ENCODE assay signal across 8 cellular contexts in the genomic region with DNA sequence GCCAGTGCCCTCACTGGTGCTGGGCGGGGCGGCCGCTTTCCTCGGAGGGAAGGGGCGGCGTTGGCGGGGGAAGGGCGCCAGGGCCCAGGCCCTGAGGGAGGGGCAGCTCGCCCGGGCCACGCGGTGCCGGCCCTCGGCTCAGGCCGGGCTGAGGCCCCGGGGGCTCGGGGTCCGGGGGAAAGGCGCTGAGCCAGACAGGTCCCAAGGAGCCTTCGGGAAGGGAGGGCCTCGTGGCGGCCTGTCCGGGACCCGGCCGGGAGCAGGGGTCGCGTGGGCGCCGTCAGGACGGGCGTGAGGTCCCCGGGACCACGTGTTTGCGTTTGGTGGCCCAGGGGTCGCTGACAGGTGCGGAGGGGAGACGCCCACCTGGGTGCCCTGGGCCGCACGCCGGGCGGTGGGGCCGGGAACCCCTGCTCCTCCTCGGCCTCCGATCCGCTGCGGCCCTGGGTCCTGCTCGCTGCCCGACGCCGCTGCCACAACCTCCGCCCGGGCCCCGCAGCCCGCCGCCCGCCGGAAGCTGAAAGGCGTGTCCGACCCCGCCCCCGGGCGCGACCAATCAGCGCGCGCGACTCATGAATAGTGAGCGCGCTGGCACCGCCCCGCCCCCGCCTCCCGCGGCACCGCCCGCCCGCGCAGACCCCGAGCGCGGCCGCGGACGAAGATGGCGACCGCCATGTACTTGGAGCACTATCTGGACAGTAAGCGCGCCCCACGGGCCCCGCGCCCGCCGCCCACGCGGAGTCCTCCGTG. TPM values are rescaled to one million over a fixed set of nuclear protein-coding genes. Genes with fewer than 3 reads are reported as not detected.
DNase-seq lines count a peak whose midpoint lies in the region; ATAC-seq and TF ChIP-seq lines count a peak whose summit lies in the region.

A gene (plus strand): TSS at position 635 of the 750 bp plus-strand sequence. CDS start 27 bp downstream, at position 662.

- H3K36me3 Mint-ChIP-seq in activated T-helper 17 cell treated with anti-CD3 and anti-CD28 coated beads, Interleukin-2, amount 50 U/mL, for 72 hours (ENCODE audit: low read depth), result peaks cover 43% of the 10 kb centered on the region
- H3K36me3 Mint-ChIP-seq in natural killer cell, result no peaks in the 10 kb centered on the region

- H3K27ac ChIP-seq in RWPE2 (ENCODE audit: poor library complexity, severe bottlenecking), result peak within 1 kb of the TSS; percentile 74

- H3K27me3 Mint-ChIP-seq in activated T-helper 17 cell treated with anti-CD3 and anti-CD28 coated beads, Interleukin-2, amount 50 U/mL, for 72 hours, result no peaks in the 10 kb centered on the region
- H3K27me3 Mint-ChIP-seq in natural killer cell (ENCODE audit: low read depth in 2 of 2), result no peaks in the 10 kb centered on the region

- no peaks in the 10 kb centered on the region for H3K9me3 Mint-ChIP-seq in activated T-helper 17 cell treated with anti-CD3 and anti-CD28 coated beads, Interleukin-2, amount 50 U/mL, for 72 hours
- no peaks in the 10 kb centered on the region for H3K9me3 Mint-ChIP-seq in natural killer cell

- H3K4me3 ChIP-seq in RWPE2 (ENCODE audit: severe bottlenecking) (peak within 1 kb of the TSS; percentile 63), fibroblast of mammary gland (ENCODE audit: control insufficient read depth, low read depth, low read length) (peak within 1 kb of the TSS; percentile 76)

- TF ChIP-seq CTCF in RWPE2 (IDR thresholded peaks at IDR 0.05; ENCODE audit: poor library complexity, severe bottlenecking) (peak; percentile 16), fibroblast of mammary gland (conservative IDR thresholded peaks at IDR 0.05; ENCODE audit: control insufficient read depth, insufficient read depth, low read depth, low read length) (no peak), natural killer cell (IDR thresholded peaks at IDR 0.05) (peak; percentile 58)

- DNase-seq in Daoy (ENCODE audit: low read depth) (peak; percentile 96), GOT3 (lab: John Stamatoyannopoulos, UW) (peak; percentile 85), LHCN-M2 (ENCODE audit: low read depth) (peak; percentile 90), RWPE2 (ENCODE audit: low spot score) (peak; percentile 94), fibroblast of mammary gland (ENCODE audit: low read depth) (peak; percentile 84), natural killer cell (peak; percentile 98)
- peak; percentile 89 to 96 (median 93) for DNase-seq in stimulated activated naive CD4-positive, alpha-beta T cell (lab: John Stamatoyannopoulos, UW)

- H3K27me3 ChIP-seq in RWPE2 (ENCODE audit: insufficient read depth, poor library complexity, severe bottlenecking), result no peaks in the 10 kb centered on the region

- peak within 1 kb of the TSS; percentile 88 for H3K4me3 Mint-ChIP-seq in activated T-helper 17 cell treated with anti-CD3 and anti-CD28 coated beads, Interleukin-2, amount 50 U/mL, for 72 hours
- peak within 1 kb of the TSS; percentile 86 for H3K4me3 Mint-ChIP-seq in natural killer cell

- peaks cover 13% of the 10 kb centered on the region for H3K4me1 Mint-ChIP-seq in activated T-helper 17 cell treated with anti-CD3 and anti-CD28 coated beads, Interleukin-2, amount 50 U/mL, for 72 hours
- H3K4me1 Mint-ChIP-seq in natural killer cell, result peaks cover 7 to 13% of the 10 kb centered on the region in 2 donors

- H3K9me3 ChIP-seq in RWPE2 (ENCODE audit: severe bottlenecking), result no peaks in the 10 kb centered on the region

- H3K36me3 ChIP-seq in RWPE2 (ENCODE audit: low read depth), result peaks cover 25% of the 10 kb centered on the region

- H3K27ac Mint-ChIP-seq in activated T-helper 17 cell treated with anti-CD3 and anti-CD28 coated beads, Interleukin-2, amount 50 U/mL, for 72 hours, result peak within 1 kb of the TSS; percentile 89
- H3K27ac Mint-ChIP-seq in natural killer cell, result peak within 1 kb of the TSS; percentile 80 to 84

- H3K4me1 ChIP-seq in RWPE2 (ENCODE audit: insufficient read depth, poor library complexity, severe bottlenecking), result peaks cover 5% of the 10 kb centered on the region

- peak; percentile 72 for ATAC-seq in RWPE2 (ENCODE audit: low read depth)
- peak; percentile 76 for ATAC-seq in activated T-helper 17 cell treated with anti-CD3 and anti-CD28 coated beads, Interleukin-2, amount 50 U/mL, for 72 hours (replicated peaks)
- ATAC-seq in natural killer cell, result peak; percentile 72 to 89 (median 76)

- intact Hi-C loops in natural killer cell (cut with micrococcal nuclease), result loop anchor here (1.0 to 2.0 kb wide), 4 partner anchors 15 to 386 kb away; a partner anchor contains a TSS

RNA-seq across cellular contexts. Expression of the gene that starts here (rescaled TPM):
- 12.0 and 21.0 TPM in 2 replicates for total RNA-seq in Daoy (2014; rRNA removed; shearing (Covaris generic))
- total RNA-seq in LHCN-M2 (2014; rRNA removed) (22.2 and 24.7 TPM in 2 replicates), natural killer cell (10 to 100 TPM; 25.6 to 40.9 (median 34.7) TPM)
- polyA plus RNA-seq in LHCN-M2 (2012), result 16.3 TPM
- 10 to 100 TPM; 43.5 to 52.3 TPM for total RNA-seq in activated T-helper 17 cell treated with anti-CD3 and anti-CD28 coated beads, Interleukin-2, amount 50 U/mL, for 72 hours

Comparison
In these comparisons a context has a peak if more than half of its experiments do, and no peak if none do; other contexts are left out.
1. Peak in every context shown above with its lines: DNase-seq, ATAC-seq, H3K4me3 ChIP-seq and H3K27ac ChIP-seq.